In the genomic region with DNA sequence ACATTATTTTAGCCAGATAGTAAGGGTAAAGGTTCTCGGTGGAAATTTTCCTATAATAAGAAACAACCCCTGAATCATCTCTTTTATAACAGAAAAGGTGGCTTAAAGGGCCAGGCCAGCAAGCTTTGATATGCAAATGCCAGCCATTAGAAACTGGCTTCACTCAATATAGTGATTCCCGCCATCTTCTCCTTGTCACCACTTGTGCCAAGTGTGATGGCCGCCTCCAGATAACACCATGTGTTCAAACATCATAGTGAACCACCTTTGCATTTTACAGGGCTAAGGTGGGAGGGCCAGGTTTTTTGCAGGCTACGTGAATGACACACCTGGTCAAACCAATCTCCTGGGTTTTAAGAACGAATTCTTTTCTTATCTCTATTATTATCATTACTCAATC, we compare ENCODE assay signal across 40 cellular contexts.
"Had no signal": no experiment of that assay in that cellular context is flagged by ENCODE, and none has a peak within 500 bp of the region (broad histone marks: within the 10 kb centered on the region; RNA-seq: fewer than 3 reads in every experiment).

No MANE protein-coding gene starts in this region.

- H3K4me1 ChIP-seq: body of pancreas, breast epithelium had no signal

- H3K27me3 Mint-ChIP-seq: activated naive CD4-positive, alpha-beta T cell treated with anti-CD3 and anti-CD28 coated beads, Interleukin-2, amount 10 ng/mL, durations not matched to agents 7 days and 5 days; activated naive CD4-positive, alpha-beta T cell treated with anti-CD3 and anti-CD28 coated beads, Interleukin-2, amount 50 U/mL, for 24 hours; activated naive CD8-positive, alpha-beta T cell; activated naive CD8-positive, alpha-beta T cell treated with anti-CD3 and anti-CD28 coated beads for 36 hours; activated naive CD8-positive, alpha-beta T cell treated with anti-CD3 and anti-CD28 coated beads, Interleukin-2, amount 10 ng/mL, durations not matched to agents 7 days and 5 days; activated naive CD8-positive, alpha-beta T cell treated with anti-CD3 and anti-CD28 coated beads, Interleukin-2, amount 50 U/mL, for 24 hours; activated T-cell treated with anti-CD3 and anti-CD28 coated beads, Interleukin-2, amount 50 U/mL, for 24 hours; activated T-helper 17 cell treated with anti-CD3 and anti-CD28 coated beads, Interleukin-2, amount 50 U/mL, for 72 hours; central memory CD8-positive, alpha-beta T cell had no signal

- H3K27ac Mint-ChIP-seq: activated naive CD4-positive, alpha-beta T cell treated with anti-CD3 and anti-CD28 coated beads for 36 hours; activated naive CD4-positive, alpha-beta T cell treated with anti-CD3 and anti-CD28 coated beads, Interleukin-2, amount 10 ng/mL, durations not matched to agents 7 days and 5 days; activated naive CD4-positive, alpha-beta T cell treated with anti-CD3 and anti-CD28 coated beads, Interleukin-2, amount 50 U/mL, for 24 hours; activated naive CD4-positive, alpha-beta T cell treated with anti-CD3 and anti-CD28 coated beads, Interleukin-2, amount 50 U/mL, for 72 hours; activated naive CD8-positive, alpha-beta T cell; activated naive CD8-positive, alpha-beta T cell treated with anti-CD3 and anti-CD28 coated beads for 36 hours; activated naive CD8-positive, alpha-beta T cell treated with anti-CD3 and anti-CD28 coated beads, Interleukin-2, amount 10 ng/mL, durations not matched to agents 7 days and 5 days; activated naive CD8-positive, alpha-beta T cell treated with anti-CD3 and anti-CD28 coated beads, Interleukin-2, amount 50 U/mL, for 24 hours; activated T-cell treated with anti-CD3 and anti-CD28 coated beads, Interleukin-2, amount 50 U/mL, for 24 hours; activated T-cell treated with anti-CD3 and anti-CD28 coated beads, Interleukin-2, amount 50 U/mL, for 72 hours; activated T-helper 1 cell treated with anti-CD3 and anti-CD28 coated beads, Interleukin-12 subunit alpha, Interleukin-12 subunit beta, Interleukin-2, Interleukin-4 antibody, amounts not matched to agents 30 ng/mL and 10 ng/mL and 1 ng/mL, durations not matched to agents 14 hours and 24 hours and 36 hours; activated T-helper 17 cell treated with anti-CD3 and anti-CD28 coated beads, Interleukin-2, amount 50 U/mL, for 72 hours; activated T-helper 2 cell treated with anti-CD3 and anti-CD28 coated beads, Interferon-gamma antibody, Interleukin-2, Interleukin-4, amounts not matched to agents 10 μg/mL and 5 μg/mL and 100 μg/mL, durations not matched to agents 14 hours and 24 hours and 36 hours; brain had no signal

- H3K4me3 ChIP-seq: adrenal gland, ascending aorta, body of pancreas, breast epithelium, cardiac muscle cell had no signal

- FAIRE-seq: astrocyte, bronchial epithelial cell had no signal

- H3K27ac ChIP-seq: ascending aorta, body of pancreas, brain microvascular endothelial cell, breast epithelium, cardiac muscle cell had no signal

- H3K4me3 Mint-ChIP-seq: activated naive CD4-positive, alpha-beta T cell treated with anti-CD3 and anti-CD28 coated beads for 36 hours; activated naive CD4-positive, alpha-beta T cell treated with anti-CD3 and anti-CD28 coated beads, Interleukin-2, amount 10 ng/mL, durations not matched to agents 7 days and 5 days; activated naive CD4-positive, alpha-beta T cell treated with anti-CD3 and anti-CD28 coated beads, Interleukin-2, amount 50 U/mL, for 24 hours; activated naive CD8-positive, alpha-beta T cell; activated naive CD8-positive, alpha-beta T cell treated with anti-CD3 and anti-CD28 coated beads for 36 hours; activated naive CD8-positive, alpha-beta T cell treated with anti-CD3 and anti-CD28 coated beads, Interleukin-2, amount 10 ng/mL, durations not matched to agents 7 days and 5 days; activated naive CD8-positive, alpha-beta T cell treated with anti-CD3 and anti-CD28 coated beads, Interleukin-2, amount 50 U/mL, for 24 hours; activated T-cell treated with anti-CD3 and anti-CD28 coated beads, Interleukin-2, amount 50 U/mL, for 24 hours; activated T-cell treated with anti-CD3 and anti-CD28 coated beads, Interleukin-2, amount 50 U/mL, for 4 hours; activated T-cell treated with anti-CD3 and anti-CD28 coated beads, Interleukin-2, amount 50 U/mL, for 72 hours; activated T-helper 1 cell treated with anti-CD3 and anti-CD28 coated beads, Interleukin-12 subunit alpha, Interleukin-12 subunit beta, Interleukin-2, Interleukin-4 antibody, amounts not matched to agents 30 ng/mL and 10 ng/mL and 1 ng/mL, durations not matched to agents 14 hours and 24 hours and 36 hours; activated T-helper 17 cell treated with anti-CD3 and anti-CD28 coated beads, Interleukin-2, amount 50 U/mL, for 72 hours; brain; central memory CD8-positive, alpha-beta T cell had no signal

- DNase-seq: activated effector memory CD4-positive, alpha-beta T cell treated with anti-CD3 and anti-CD28 coated beads, Interleukin-2, amount 50 U/mL, for 16 hours; activated effector memory CD4-positive, alpha-beta T cell treated with Interleukin-2 at 50 U/mL for 16 hours; activated gamma-delta T cell; activated gamma-delta T cell treated with Interleukin-2 at 50 U/mL for 16 hours; activated naive CD4-positive, alpha-beta T cell; activated naive CD4-positive, alpha-beta T cell treated with anti-CD3 and anti-CD28 coated beads for 36 hours; activated naive CD4-positive, alpha-beta T cell treated with anti-CD3 and anti-CD28 coated beads, Interleukin-2, amount 10 ng/mL, durations not matched to agents 7 days and 5 days; activated naive CD4-positive, alpha-beta T cell treated with anti-CD3 and anti-CD28 coated beads, Interleukin-2, amount 50 U/mL, for 16 hours; activated naive CD4-positive, alpha-beta T cell treated with Interleukin-2 at 50 U/mL for 16 hours; activated naive CD8-positive, alpha-beta T cell treated with anti-CD3 and anti-CD28 coated beads for 36 hours; activated naive CD8-positive, alpha-beta T cell treated with anti-CD3 and anti-CD28 coated beads, Interleukin-2, amount 10 ng/mL, durations not matched to agents 7 days and 5 days; activated naive CD8-positive, alpha-beta T cell treated with anti-CD3 and anti-CD28 coated beads, Interleukin-2, amount 50 U/mL, for 24 hours; activated T-cell treated with anti-CD3 and anti-CD28 coated beads, Interleukin-2, amount 50 U/mL, for 1 hour; activated T-cell treated with anti-CD3 and anti-CD28 coated beads, Interleukin-2, amount 50 U/mL, for 24 hours; activated T-cell treated with anti-CD3 and anti-CD28 coated beads, Interleukin-2, amount 50 U/mL, for 4 hours; activated T-cell treated with anti-CD3 and anti-CD28 coated beads, Interleukin-2, amount 50 U/mL, for 48 hours; activated T-cell treated with anti-CD3 and anti-CD28 coated beads, Interleukin-2, amount 50 U/mL, for 72 hours; adrenal gland; amniotic stem cell; amygdala; anterior cingulate cortex; aorta; body of pancreas; brain microvascular endothelial cell; caudate nucleus; central memory CD4-positive, alpha-beta T cell; cerebellar nuclear complex had no signal

- H3K27me3 ChIP-seq: adrenal gland, ascending aorta, body of pancreas, brain microvascular endothelial cell, breast epithelium, cardiac muscle cell had no signal

- H3K36me3 Mint-ChIP-seq: activated naive CD4-positive, alpha-beta T cell treated with anti-CD3 and anti-CD28 coated beads, Interleukin-2, amount 10 ng/mL, durations not matched to agents 7 days and 5 days; brain had no signal

- H3K9me3 ChIP-seq: adrenal gland, ascending aorta, body of pancreas, breast epithelium had no signal

- H3K4me1 Mint-ChIP-seq: activated T-helper 17 cell treated with anti-CD3 and anti-CD28 coated beads, Interleukin-2, amount 50 U/mL, for 72 hours had no signal

- H3K36me3 ChIP-seq: adrenal gland, ascending aorta, brain microvascular endothelial cell, breast epithelium, cardiac muscle cell had no signal

- H3K9me3 Mint-ChIP-seq: activated naive CD4-positive, alpha-beta T cell treated with anti-CD3 and anti-CD28 coated beads for 36 hours; activated naive CD4-positive, alpha-beta T cell treated with anti-CD3 and anti-CD28 coated beads, Interleukin-2, amount 10 ng/mL, durations not matched to agents 7 days and 5 days; activated naive CD4-positive, alpha-beta T cell treated with anti-CD3 and anti-CD28 coated beads, Interleukin-2, amount 50 U/mL, for 24 hours; activated naive CD4-positive, alpha-beta T cell treated with anti-CD3 and anti-CD28 coated beads, Interleukin-2, amount 50 U/mL, for 72 hours; activated naive CD8-positive, alpha-beta T cell treated with anti-CD3 and anti-CD28 coated beads, Interleukin-2, amount 10 ng/mL, durations not matched to agents 7 days and 5 days; activated naive CD8-positive, alpha-beta T cell treated with anti-CD3 and anti-CD28 coated beads, Interleukin-2, amount 50 U/mL, for 24 hours; activated T-cell treated with anti-CD3 and anti-CD28 coated beads, Interleukin-2, amount 50 U/mL, for 24 hours; activated T-cell treated with anti-CD3 and anti-CD28 coated beads, Interleukin-2, amount 50 U/mL, for 4 hours; activated T-cell treated with anti-CD3 and anti-CD28 coated beads, Interleukin-2, amount 50 U/mL, for 72 hours; activated T-helper 1 cell treated with anti-CD3 and anti-CD28 coated beads, Interleukin-12 subunit alpha, Interleukin-12 subunit beta, Interleukin-2, Interleukin-4 antibody, amounts not matched to agents 30 ng/mL and 10 ng/mL and 1 ng/mL, durations not matched to agents 14 hours and 24 hours and 36 hours; activated T-helper 17 cell treated with anti-CD3 and anti-CD28 coated beads, Interleukin-2, amount 50 U/mL, for 72 hours; activated T-helper 2 cell treated with anti-CD3 and anti-CD28 coated beads, Interferon-gamma antibody, Interleukin-2, Interleukin-4, amounts not matched to agents 10 μg/mL and 5 μg/mL and 100 μg/mL, durations not matched to agents 14 hours and 24 hours and 36 hours; brain; central memory CD8-positive, alpha-beta T cell had no signal
